ENCODE assay signal across 2 cellular contexts in genomic region chr12:58601529-58601928, GRCh38.
A peak's percentile ranks its signal among the peaks of the same experiment; 100 is the strongest.
TF ChIP-seq lines count a peak whose summit lies in the region.

No MANE protein-coding gene starts in this region.

TF ChIP-seq in IMR-90, 13 proteins besides CTCF, POLR2A, EP300 and RAD21 (continued from another document):
- TF ChIP-seq ELK1 (IDR thresholded peaks at IDR 0.05; ENCODE audit: borderline replicate concordance, low read depth, low read length), result no peak
- TF ChIP-seq FOS (IDR thresholded peaks at IDR 0.05; ENCODE audit: low read depth, low read length), result no peak

TF ChIP-seq in K562, 482 proteins besides CTCF, POLR2A, EP300 and RAD21 (continued from another document and continues in another):
- no peak for TF ChIP-seq TSHZ1 (CRISPR knock-in tag; IDR thresholded peaks at IDR 0.05)
- no peak for TF ChIP-seq TEAD1 (CRISPR knock-in tag; IDR thresholded peaks at IDR 0.05)
- peak; percentile 57; the same call in 1 of the 2 replicates for TF ChIP-seq C11orf30 (IDR thresholded peaks at IDR 0.05; ENCODE audit: low read depth)
- TF ChIP-seq TRIM28 (IDR thresholded peaks at IDR 0.05), result no peak
- no peak for TF ChIP-seq ZKSCAN3 (CRISPR knock-in tag; IDR thresholded peaks at IDR 0.05)
- TF ChIP-seq SPI1 (IDR thresholded peaks at IDR 0.05; ENCODE audit: borderline replicate concordance, low read depth, low read length), result no peak
- TF ChIP-seq CHD7 (IDR thresholded peaks at IDR 0.05; ENCODE audit: low read depth, low read length), result no peak
- no peak for TF ChIP-seq REST (CRISPR knock-in tag; IDR thresholded peaks at IDR 0.05; ENCODE audit: low read depth)
- TF ChIP-seq MYBL2 (IDR thresholded peaks at IDR 0.05; ENCODE audit: low read depth), result no peak
- no peak for TF ChIP-seq MYBL2 (CRISPR knock-in tag; IDR thresholded peaks at IDR 0.05; ENCODE audit: borderline replicate concordance)
- TF ChIP-seq ZNF316 (IDR thresholded peaks at IDR 0.05), result peak; percentile 53
- no peak for TF ChIP-seq HDAC6 (IDR thresholded peaks at IDR 0.05; ENCODE audit: low read depth, low read length)
- TF ChIP-seq SMARCB1 (IDR thresholded peaks at IDR 0.05; ENCODE audit: insufficient read length, low read depth), result no peak
- TF ChIP-seq YBX1 (IDR thresholded peaks at IDR 0.05), result no peak
- peak; percentile 80 for TF ChIP-seq MAFK (IDR thresholded peaks at IDR 0.05; ENCODE audit: low read length)
- no peak for TF ChIP-seq ILF3 (IDR thresholded peaks at IDR 0.05; ENCODE audit: borderline replicate concordance)
- no peak for TF ChIP-seq BRD4 (IDR thresholded peaks at IDR 0.05)
- TF ChIP-seq ARHGAP35 (IDR thresholded peaks at IDR 0.05; ENCODE audit: partially characterized antibody), result no peak
- TF ChIP-seq ZNF583 (CRISPR knock-in tag; IDR thresholded peaks at IDR 0.05), result no peak
- TF ChIP-seq ZNF655 (CRISPR knock-in tag; IDR thresholded peaks at IDR 0.05), result no peak
- TF ChIP-seq FOXO4 (CRISPR knock-in tag; IDR thresholded peaks at IDR 0.05), result no peak
- TF ChIP-seq ZEB2 (IDR thresholded peaks at IDR 0.05), result no peak
- no peak for TF ChIP-seq HOXB6 (CRISPR knock-in tag; IDR thresholded peaks at IDR 0.05; ENCODE audit: borderline replicate concordance)
- TF ChIP-seq MAFF (IDR thresholded peaks at IDR 0.05; ENCODE audit: low read length), result peak; percentile 75
- TF ChIP-seq KDM5B (IDR thresholded peaks at IDR 0.05; ENCODE audit: insufficient replicate concordance, low read depth, low read length), result no peak
- TF ChIP-seq GTF3C2 (IDR thresholded peaks at IDR 0.05; ENCODE audit: borderline replicate concordance, extremely low read depth, insufficient read length), result no peak
- no peak for TF ChIP-seq ZBTB8A (IDR thresholded peaks at IDR 0.05; ENCODE audit: partially characterized antibody)
- TF ChIP-seq ATF4 (CRISPR knock-in tag; IDR thresholded peaks at IDR 0.05), result no peak
- TF ChIP-seq MAFG (tag; conservative IDR thresholded peaks at IDR 0.05), result peak; percentile 68
